Comparison of ENCODE assay signal across 19 cellular contexts in the genomic region with DNA sequence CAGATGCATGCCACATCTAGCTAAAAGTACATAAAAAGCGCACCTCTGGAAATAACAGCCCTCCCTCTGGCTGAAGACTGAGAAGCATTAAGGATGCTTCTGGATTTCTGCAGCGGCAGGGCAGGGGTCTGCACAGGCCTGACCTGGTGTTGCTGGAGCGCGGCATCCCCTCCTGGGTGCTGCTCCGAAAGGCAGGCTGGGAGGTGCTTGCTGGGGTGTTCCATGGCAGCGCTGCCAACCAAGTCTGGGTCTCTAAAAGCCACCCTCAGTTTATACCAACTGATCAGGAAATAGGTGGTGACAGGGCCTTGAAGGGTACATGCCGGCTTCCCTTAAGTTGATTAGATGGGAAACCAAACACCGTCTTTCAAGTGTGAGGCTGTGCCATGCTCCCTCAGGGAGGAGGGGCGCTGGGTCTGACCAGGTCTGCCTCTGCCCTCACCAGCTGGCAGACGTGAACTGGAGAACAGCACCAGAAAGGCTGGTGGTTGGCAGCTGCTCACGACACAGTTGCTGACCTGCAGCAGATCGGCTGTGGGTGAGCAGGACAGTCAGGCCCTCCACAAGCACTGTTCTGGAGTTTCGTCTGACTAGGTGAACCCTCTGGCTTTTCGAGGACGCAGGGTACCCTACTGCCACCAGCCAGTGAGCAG.
DNase-seq lines count a peak whose midpoint lies in the region; TF ChIP-seq lines count a peak whose summit lies in the region.
"Had no signal": no experiment of that assay in that cellular context is flagged by ENCODE, and none has a peak within 500 bp of the region (broad histone marks: within the 10 kb centered on the region; RNA-seq: fewer than 3 reads in every experiment).

No MANE protein-coding gene starts in this region.

- no peak overlapping the region for H3K4me3 ChIP-seq in neuronal stem cell (ENCODE audit: low read length in 2 of 2)
- H3K4me3 ChIP-seq: GM23338, HAP-1 had no signal

- H3K27ac Mint-ChIP-seq in activated naive CD4-positive, alpha-beta T cell treated with anti-CD3 and anti-CD28 coated beads, Interleukin-2, amount 50 U/mL, for 24 hours, result peak overlapping the region; percentile 55
- no peak overlapping the region for H3K27ac Mint-ChIP-seq in chondrocyte (ENCODE audit: unreplicated experiment)
- H3K27ac Mint-ChIP-seq: GM23338 had no signal

- H2AFZ ChIP-seq in neuronal stem cell (ENCODE audit: low read length), result no peak overlapping the region
- H2AFZ ChIP-seq: GM23338 had no signal

- no peak overlapping the region for H3K27ac ChIP-seq in neuronal stem cell (replicated peaks; ENCODE audit: low read length)
- H3K27ac ChIP-seq: C4-2B had no signal

- H3K36me3 ChIP-seq in neuronal stem cell (replicated peaks in 1 of 2; ENCODE audit: control insufficient read depth in 2 of 2, insufficient read depth in 2 of 2, low read length in 2 of 2), result peaks cover 18 to 58% of the 10 kb centered on the region in 2 donors
- H3K36me3 ChIP-seq: HAP-1 had no signal

- H3K36me3 Mint-ChIP-seq in activated naive CD4-positive, alpha-beta T cell treated with anti-CD3 and anti-CD28 coated beads, Interleukin-2, amount 50 U/mL, for 24 hours, result peaks cover 26% of the 10 kb centered on the region
- peaks cover 29% of the 10 kb centered on the region for H3K36me3 Mint-ChIP-seq in chondrocyte (ENCODE audit: low read depth)

- H3K27me3 ChIP-seq in neuronal stem cell (ENCODE audit: control insufficient read depth in 3 of 3, insufficient read depth in 3 of 3, low read depth in 1 of 3, low read length in 3 of 3), result no peaks in the 10 kb centered on the region

- H3K18ac ChIP-seq in neuronal stem cell (ENCODE audit: low read length), result no peak overlapping the region

- H3K4me1 Mint-ChIP-seq in activated naive CD4-positive, alpha-beta T cell treated with anti-CD3 and anti-CD28 coated beads, Interleukin-2, amount 50 U/mL, for 24 hours, result no peaks in the 10 kb centered on the region
- peaks cover 17% of the 10 kb centered on the region for H3K4me1 Mint-ChIP-seq in chondrocyte (ENCODE audit: low read depth)
- H3K4me1 Mint-ChIP-seq: CD8-positive, alpha-beta memory T cell; GM23338 had no signal

- H3K9ac ChIP-seq in neuronal stem cell (ENCODE audit: low read depth, low read length, poor library complexity), result no peak overlapping the region
- H3K9ac ChIP-seq: SK-N-SH had no signal

- peak overlapping the region; percentile 26 for H2BK5ac ChIP-seq in neuronal stem cell (ENCODE audit: low read length)

- no peak overlapping the region for H3K4ac ChIP-seq in neuronal stem cell (ENCODE audit: low read length)

- H3K14ac ChIP-seq in neuronal stem cell (ENCODE audit: low read length), result no peak overlapping the region

- H3K4me1 ChIP-seq in neuronal stem cell (ENCODE audit: control insufficient read depth in 2 of 2, insufficient read depth in 1 of 2, low read depth in 1 of 2, low read length in 2 of 2), result no peaks in the 10 kb centered on the region
- H3K4me1 ChIP-seq: HAP-1 had no signal

- no peaks in the 10 kb centered on the region for H3K27me3 Mint-ChIP-seq in activated naive CD4-positive, alpha-beta T cell treated with anti-CD3 and anti-CD28 coated beads, Interleukin-2, amount 50 U/mL, for 24 hours
- H3K27me3 Mint-ChIP-seq in chondrocyte (ENCODE audit: low read depth), result no peaks in the 10 kb centered on the region
- H3K27me3 Mint-ChIP-seq: CD8-positive, alpha-beta memory T cell had no signal

- no peak for TF ChIP-seq CTCF in chondrocyte (IDR thresholded peaks at IDR 0.05)

- H3K4me3 Mint-ChIP-seq in activated naive CD4-positive, alpha-beta T cell treated with anti-CD3 and anti-CD28 coated beads, Interleukin-2, amount 50 U/mL, for 24 hours, result no peak overlapping the region
- H3K4me3 Mint-ChIP-seq in chondrocyte (ENCODE audit: unreplicated experiment), result no peak overlapping the region
- H3K4me3 Mint-ChIP-seq: CD8-positive, alpha-beta memory T cell; GM23338 had no signal

- no peak overlapping the region for H2AK5ac ChIP-seq in neuronal stem cell (ENCODE audit: low read depth, low read length)

- H3K79me1 ChIP-seq in neuronal stem cell (ENCODE audit: low read depth, low read length), result no peaks in the 10 kb centered on the region

- H2BK12ac ChIP-seq in neuronal stem cell (ENCODE audit: low read length), result no peak overlapping the region

- no peak overlapping the region for H4K8ac ChIP-seq in neuronal stem cell (ENCODE audit: low read depth, low read length)

- H2BK15ac ChIP-seq in neuronal stem cell (ENCODE audit: low read length), result no peak overlapping the region

- H3K4me2 ChIP-seq in neuronal stem cell (ENCODE audit: insufficient read depth, low read length, poor library complexity, severe bottlenecking), result no peak overlapping the region
- H3K4me2 ChIP-seq: GM23338, SK-N-SH had no signal

- H3K23ac ChIP-seq in neuronal stem cell (ENCODE audit: low read depth, low read length, poor library complexity), result peak overlapping the region; percentile 11

- H3K9me3 Mint-ChIP-seq in activated naive CD4-positive, alpha-beta T cell treated with anti-CD3 and anti-CD28 coated beads, Interleukin-2, amount 50 U/mL, for 24 hours, result no peaks in the 10 kb centered on the region
- peaks cover 7% of the 10 kb centered on the region for H3K9me3 Mint-ChIP-seq in chondrocyte (ENCODE audit: low read depth)

- no peak overlapping the region for H4K91ac ChIP-seq in neuronal stem cell (ENCODE audit: low read depth, low read length, poor library complexity)

- no peaks in the 10 kb centered on the region for H3K9me3 ChIP-seq in neuronal stem cell (replicated peaks in 1 of 2; ENCODE audit: control insufficient read depth in 2 of 2, insufficient read depth in 1 of 2, low read depth in 1 of 2, low read length in 2 of 2)
- H3K9me3 ChIP-seq: HAP-1, SK-N-SH had no signal

- no peak for DNase-seq in activated naive CD4-positive, alpha-beta T cell treated with Interleukin-2 at 50 U/mL for 16 hours
- peak; percentile 40 for DNase-seq in NCI-H524 treated with DMSO at 0.1 percent for 48 hours (lab: John Stamatoyannopoulos, UW)
- DNase-seq in chondrocyte (ENCODE audit: low spot score), result peak; percentile 81
- no peak for DNase-seq in neuronal stem cell (ENCODE audit: low spot score)
- DNase-seq in occipital lobe (lab: John Stamatoyannopoulos, UW), result no peak
- DNase-seq in NAMALWA (ENCODE audit: low spot score), result no peak
- DNase-seq: Calu3; CD8-positive, alpha-beta memory T cell; DMS153; IMR-90; NCI-H1105 treated with DMSO at 0.1 percent for 48 hours; NCI-H2081 treated with DMSO at 0.1 percent for 48 hours; NCI-H748 treated with DMSO at 0.1 percent for 48 hours; SHP77 treated with DMSO at 0.1 percent for 48 hours; SK-N-SH had no signal

- WGBS in neuronal stem cell (ENCODE audit: extremely low coverage in 2 of 2, insufficient read length in 2 of 2, insufficient replicate concordance in 1 of 2), 2 donors, result no CpG with 5 or more reads among the region's 15 CpGs

- no peak overlapping the region for H2BK120ac ChIP-seq in neuronal stem cell (ENCODE audit: low read depth, low read length)

Comparison
In these comparisons a context has a peak if more than half of its experiments do, and no peak if none do; other contexts are left out.
1. DNase-seq: peak in NCI-H524 treated with DMSO at 0.1 percent for 48 hours (single experiment) and chondrocyte (single experiment); none in activated naive CD4-positive, alpha-beta T cell treated with Interleukin-2 at 50 U/mL for 16 hours (single experiment), neuronal stem cell (single experiment), occipital lobe (single experiment) and NAMALWA (single experiment).